Comparison of ENCODE assay signal across 9 cellular contexts in the genomic region with DNA sequence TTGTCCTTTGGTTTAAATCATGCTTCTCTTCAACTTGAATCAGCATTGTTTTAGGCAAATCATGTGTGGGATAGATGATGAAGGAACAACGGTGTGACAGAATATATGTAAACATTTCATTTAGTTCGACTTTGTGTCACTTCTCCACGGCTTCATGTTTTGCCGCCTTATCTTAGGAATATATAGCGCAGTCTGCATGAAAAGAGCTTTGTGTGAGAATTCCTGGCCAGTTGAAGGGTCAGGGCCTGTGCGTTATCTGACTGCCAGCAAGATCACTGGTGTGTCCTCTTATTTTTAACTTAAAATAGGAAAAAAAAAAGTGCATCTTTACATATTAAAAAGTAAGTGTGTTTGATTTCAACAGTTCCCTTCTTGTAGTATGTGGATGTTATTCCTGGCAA.
DNase-seq lines count a peak whose midpoint lies in the region; ATAC-seq, FAIRE-seq and TF ChIP-seq lines count a peak whose summit lies in the region.
"Had no signal": no experiment of that assay in that cellular context is flagged by ENCODE, and none has a peak within 500 bp of the region (broad histone marks: within the 10 kb centered on the region; RNA-seq: fewer than 3 reads in every experiment).

No MANE protein-coding gene starts in this region.

- H3K4me3 ChIP-seq in astrocyte (ENCODE audit: insufficient read depth, low read depth, low read length) (peak overlapping the region; percentile 75), thyroid gland (replicated peaks in 1 of 3) (peak overlapping the region in 2 of 3 donors; percentile 26 to 45)

- H3K27me3 ChIP-seq in astrocyte (ENCODE audit: insufficient read depth, low read length), result no peaks in the 10 kb centered on the region
- no peaks in the 10 kb centered on the region for H3K27me3 ChIP-seq in layer of hippocampus (ENCODE audit: control insufficient read depth, insufficient read depth, low read length)
- H3K27me3 ChIP-seq in thyroid gland, result no peaks in the 10 kb centered on the region

- no peaks in the 10 kb centered on the region for H3K9me3 Mint-ChIP-seq in astrocyte (ENCODE audit: unreplicated experiment)

- H3K27me3 Mint-ChIP-seq in astrocyte (ENCODE audit: low read depth, unreplicated experiment), result no peaks in the 10 kb centered on the region

- H3K4me1 Mint-ChIP-seq in astrocyte (ENCODE audit: low read depth, unreplicated experiment), result peaks cover 15% of the 10 kb centered on the region

- peak overlapping the region; percentile 66 for H2AFZ ChIP-seq in astrocyte (ENCODE audit: low read depth, low read length)

- ATAC-seq in GM21825 (IDR thresholded peaks at IDR 0.05; ENCODE audit: unreplicated experiment), result no peak

- no peaks in the 10 kb centered on the region for H4K20me1 ChIP-seq in astrocyte (ENCODE audit: insufficient read depth, low read length)

- 7 to 10% methylated on average over 6 of the region's 6 CpGs for WGBS in thyroid gland, 2 donors

- DNase-seq in SIG-M5 treated with dmso at 0.1 percent for 504 hours (lab: John Stamatoyannopoulos, UW; ENCODE audit: unreplicated experiment) (peak; percentile 42), SIG-M5 (lab: John Stamatoyannopoulos, UW) (no peak), astrocyte (ENCODE audit: low read depth) (peak; percentile 45), thyroid gland (peak in 1 of 2 donors; percentile 11), NCI-H2171 treated with DMSO at 0.1 percent for 48 hours (lab: John Stamatoyannopoulos, UW) (no peak), NCI-H524 treated with DMSO at 0.1 percent for 48 hours (lab: John Stamatoyannopoulos, UW) (no peak)

- H3K79me2 ChIP-seq in astrocyte (ENCODE audit: insufficient read depth, low read length), result peaks cover 51% of the 10 kb centered on the region

- H3K36me3 ChIP-seq in astrocyte (ENCODE audit: insufficient read depth, low read length), result no peaks in the 10 kb centered on the region
- H3K36me3 ChIP-seq in thyroid gland, result no peaks in the 10 kb centered on the region

- peak overlapping the region; percentile 60 for H3K27ac Mint-ChIP-seq in astrocyte (ENCODE audit: unreplicated experiment)

- peak overlapping the region; percentile 42 for H3K4me3 Mint-ChIP-seq in astrocyte (ENCODE audit: unreplicated experiment)

- H3K36me3 Mint-ChIP-seq in astrocyte (ENCODE audit: low read depth, unreplicated experiment), result no peaks in the 10 kb centered on the region

- FAIRE-seq in astrocyte (lab: Jason Lieb, UNC), result no peak
- FAIRE-seq: colon had no signal

- peaks cover 4% of the 10 kb centered on the region for H3K4me1 ChIP-seq in astrocyte (ENCODE audit: insufficient read depth, low read length)
- H3K4me1 ChIP-seq in thyroid gland, result peaks cover 0 to 4% of the 10 kb centered on the region in 2 donors

- intact Hi-C loops in thyroid gland (cut with DNase I), result loop anchor here (10.0 kb wide), 1 partner anchor 130 kb away; no protein-coding TSS in a partner anchor

- H3K9me3 ChIP-seq in astrocyte (ENCODE audit: insufficient read depth, low read depth, low read length) (no peaks in the 10 kb centered on the region), thyroid gland (no peaks in the 10 kb centered on the region)

- peak overlapping the region; percentile 88 for H3K9ac ChIP-seq in astrocyte (ENCODE audit: low read length)

- no peak for TF ChIP-seq POLR2A in thyroid gland (IDR thresholded peaks at IDR 0.05)

- TF ChIP-seq CTCF in astrocyte (IDR thresholded peaks at IDR 0.05; ENCODE audit: insufficient read depth, low read depth, low read length) (no peak), thyroid gland (IDR thresholded peaks at IDR 0.05) (no peak)

- H3K4me2 ChIP-seq in astrocyte (ENCODE audit: low read length), result peak overlapping the region; percentile 95

- H3K27ac ChIP-seq in astrocyte (ENCODE audit: low read depth, low read length) (peak overlapping the region; percentile 88), layer of hippocampus (ENCODE audit: low read depth, low read length) (peak overlapping the region; percentile 79), thyroid gland (peak overlapping the region; percentile 54 to 86 (median 77))

Comparison
In these comparisons a context has a peak if more than half of its experiments do, and no peak if none do; other contexts are left out.
1. DNase-seq: peak in SIG-M5 treated with dmso at 0.1 percent for 504 hours (single experiment) and astrocyte (single experiment); none in SIG-M5 (single experiment), NCI-H2171 treated with DMSO at 0.1 percent for 48 hours (single experiment) and NCI-H524 treated with DMSO at 0.1 percent for 48 hours (single experiment).
2. Peak in every context shown above with its lines, with median percentiles within 50 percentile points of each other: H3K27ac ChIP-seq.